Comparison of ENCODE assay signal across 8 cellular contexts in genomic region chr2:43174368-43175186, GRCh38. TPM values are rescaled to one million over a fixed set of nuclear protein-coding genes. Genes with fewer than 3 reads are reported as not detected.
DNase-seq lines count a peak whose midpoint lies in the region; ATAC-seq lines count a peak whose summit lies in the region.

No MANE protein-coding gene starts in this region.

- H2AK5ac ChIP-seq in mesendoderm (ENCODE audit: low read length): no peak overlapping the region

- no CpG with 5 or more reads among the region's 10 CpGs for WGBS in mesendoderm (ENCODE audit: extremely low coverage, insufficient coverage, low lambda C conversion rate)

- no peak overlapping the region for H3K4me2 ChIP-seq in mesendoderm (ENCODE audit: low read length)

- H2BK5ac ChIP-seq in mesendoderm (ENCODE audit: low read length): no peak overlapping the region

- ATAC-seq in GM18517 (IDR thresholded peaks at IDR 0.05; ENCODE audit: unreplicated experiment) (peak; percentile 90), HG02943 (IDR thresholded peaks at IDR 0.05; ENCODE audit: low read depth, unreplicated experiment) (peak; percentile 89)

- no peak overlapping the region for H2BK120ac ChIP-seq in mesendoderm (ENCODE audit: low read depth, low read length)

- no peaks in the 10 kb centered on the region for H3K79me1 ChIP-seq in mesendoderm (ENCODE audit: low read length)

- H4K8ac ChIP-seq in mesendoderm (ENCODE audit: low read depth, low read length): no peak overlapping the region

- no peaks in the 10 kb centered on the region for H3K27me3 ChIP-seq in mesendoderm (ENCODE audit: insufficient read depth, low read length, poor library complexity)

- no peaks in the 10 kb centered on the region for H3K36me3 ChIP-seq in mesendoderm (ENCODE audit: control insufficient read depth, insufficient read depth, low read length)

- no peak overlapping the region for H3K18ac ChIP-seq in mesendoderm (ENCODE audit: low read length)

- H3K4ac ChIP-seq in mesendoderm (ENCODE audit: low read depth, low read length): no peak overlapping the region

- H4K5ac ChIP-seq in mesendoderm (ENCODE audit: low read length): no peak overlapping the region

- H3K4me1 ChIP-seq in mesendoderm (ENCODE audit: control insufficient read depth, low read depth, low read length): peaks cover 7% of the 10 kb centered on the region

- H3K9ac ChIP-seq in mesendoderm (ENCODE audit: low read length): no peak overlapping the region

- H3K27ac ChIP-seq in cingulate gyrus (ENCODE audit: low read depth, low read length) (peak overlapping the region; percentile 63), mesendoderm (ENCODE audit: low read depth, low read length) (no peak overlapping the region)

- no peaks in the 10 kb centered on the region for H3K79me2 ChIP-seq in mesendoderm (ENCODE audit: control insufficient read depth, insufficient read depth, low read length)

- no peak overlapping the region for H2BK15ac ChIP-seq in mesendoderm (replicated peaks; ENCODE audit: low read depth)

- DNase-seq in T-helper 2 cell: peak; percentile 46 to 93 (median 72)
- DNase-seq in pulmonary artery endothelial cell (ENCODE audit: low read depth, low spot score): peak; percentile 88
- DNase-seq in HT-29 (ENCODE audit: low spot score): no peak
- DNase-seq in mesendoderm: no peak
- no peak for DNase-seq in SW480 (ENCODE audit: low spot score)

- no peak overlapping the region for H3K56ac ChIP-seq in mesendoderm (ENCODE audit: low read length)

- H3K23ac ChIP-seq in mesendoderm (ENCODE audit: low read length): no peak overlapping the region

- H3K4me3 ChIP-seq in mesendoderm (ENCODE audit: low read length): no peak overlapping the region

RNA-seq across cellular contexts. Expression of gene ZFP36L2, which starts 51.8 kb away (rescaled TPM):
- total RNA-seq in pulmonary artery endothelial cell: 5.0 and 5.7 TPM in 2 replicates
- total RNA-seq in HT-29 (2014; rRNA removed; shearing (Covaris generic)): 19.4 and 20.5 TPM in 2 replicates
- polyA plus RNA-seq in mesendoderm (2013, experiment 1 of 2): 71.1 TPM
- 70.6 TPM for polyA plus RNA-seq in mesendoderm (2013, experiment 2 of 2)

Comparison
In these comparisons a context has a peak if more than half of its experiments do, and no peak if none do; other contexts are left out.
1. DNase-seq: peak in T-helper 2 cell (5 of 5) and pulmonary artery endothelial cell (single experiment); none in HT-29 (single experiment), mesendoderm (single experiment) and SW480 (single experiment).